Comparison of ENCODE assay signal across 26 cellular contexts in genomic region chr15:40465939-40466338, GRCh38. TPM values are rescaled to one million over a fixed set of nuclear protein-coding genes. Genes with fewer than 3 reads are reported as not detected.
DNase-seq lines count a peak whose midpoint lies in the region; ATAC-seq, FAIRE-seq and TF ChIP-seq lines count a peak whose summit lies in the region.
"Had no signal": no experiment of that assay in that cellular context is flagged by ENCODE, and none has a peak within 500 bp of the region (broad histone marks: within the 10 kb centered on the region; RNA-seq: fewer than 3 reads in every experiment).

No MANE protein-coding gene starts in this region.

- no peak overlapping the region for H3K4me3 Mint-ChIP-seq in activated CD4-positive, alpha-beta T cell treated with anti-CD3 and anti-CD28 coated beads for 36 hours
- H3K4me3 Mint-ChIP-seq in stimulated activated memory B cell treated with anti-CD40 and anti-IgM and Interleukin-4, amounts not matched to agents 10 μg/mL and 1 μg/mL and 100 μg/mL, for 72 hours = no peak overlapping the region
- H3K4me3 Mint-ChIP-seq: CD8-positive, alpha-beta memory T cell had no signal

- H3K36me3 ChIP-seq in IMR-90 (ENCODE audit: control insufficient read depth, insufficient read depth, low read length) (peaks cover 43% of the 10 kb centered on the region), GM12878 (ENCODE audit: control insufficient read depth in 2 of 2, insufficient read depth in 2 of 2, low read length in 1 of 2) (peaks cover 14 to 15% of the 10 kb centered on the region in 2 experiments), lower lobe of right lung (peaks cover 60% of the 10 kb centered on the region), upper lobe of right lung (peaks cover 50% of the 10 kb centered on the region)

- peaks cover 6% of the 10 kb centered on the region for H3K4me1 ChIP-seq in IMR-90 (ENCODE audit: control insufficient read depth, insufficient read depth, low read length)
- peaks cover 24% of the 10 kb centered on the region for H3K4me1 ChIP-seq in GM12878 (ENCODE audit: control insufficient read depth, insufficient read depth, low read length)
- H3K4me1 ChIP-seq in lower lobe of right lung = peaks cover 19% of the 10 kb centered on the region
- H3K4me1 ChIP-seq in upper lobe of right lung = peaks cover 11% of the 10 kb centered on the region

- no peak overlapping the region for H2BK5ac ChIP-seq in IMR-90 (ENCODE audit: low read depth, low read length, poor library complexity, severe bottlenecking)

- ATAC-seq in IMR-90 (ENCODE audit: low read depth) (no peak), GM12878 (no peak), lower lobe of right lung (no peak), upper lobe of right lung (no peak)
- ATAC-seq in activated CD4-positive, alpha-beta T cell treated with anti-CD3 and anti-CD28 coated beads for 36 hours = no peak
- no peak for ATAC-seq in stimulated activated memory B cell treated with anti-CD40 and anti-IgM and Interleukin-4, amounts not matched to agents 10 μg/mL and 1 μg/mL and 100 μg/mL, for 72 hours
- ATAC-seq: Panc1 had no signal

- H4K5ac ChIP-seq in IMR-90 (ENCODE audit: low read depth, low read length) = no peak overlapping the region

- H3K4me2 ChIP-seq in IMR-90 (ENCODE audit: low read depth, low read length) (no peak overlapping the region), GM12878 (ENCODE audit: control insufficient read depth, insufficient read depth) (no peak overlapping the region)

- H3K4me3 ChIP-seq in IMR-90 (ENCODE audit: insufficient read depth, low read depth, low read length) (no peak overlapping the region), GM12878 (no peak overlapping the region), lower lobe of right lung (no peak overlapping the region), upper lobe of right lung (no peak overlapping the region)
- H3K4me3 ChIP-seq: MG63 had no signal

- no peak for TF ChIP-seq RAD21 in IMR-90 (IDR thresholded peaks at IDR 0.05; ENCODE audit: low read length)
- no peak for TF ChIP-seq RAD21 in GM12878 (IDR thresholded peaks at IDR 0.05; ENCODE audit: insufficient read depth, low read depth, low read length)

- no peak overlapping the region for H2AK5ac ChIP-seq in IMR-90 (ENCODE audit: low read depth, low read length)

- no peak overlapping the region for H3K27ac Mint-ChIP-seq in activated CD4-positive, alpha-beta T cell treated with anti-CD3 and anti-CD28 coated beads for 36 hours
- no peak overlapping the region for H3K27ac Mint-ChIP-seq in stimulated activated memory B cell treated with anti-CD40 and anti-IgM and Interleukin-4, amounts not matched to agents 10 μg/mL and 1 μg/mL and 100 μg/mL, for 72 hours

- H3K27ac ChIP-seq in IMR-90 (ENCODE audit: insufficient read depth, low read length) (no peak overlapping the region), GM12878 (ENCODE audit: control insufficient read depth, insufficient read depth) (peak overlapping the region; percentile 63; the same call in 1 of the 2 replicates), lower lobe of right lung (peak overlapping the region; percentile 28), upper lobe of right lung (no peak overlapping the region)

- H3K36me3 Mint-ChIP-seq in activated CD4-positive, alpha-beta T cell treated with anti-CD3 and anti-CD28 coated beads for 36 hours (ENCODE audit: low read depth) = peaks cover 9% of the 10 kb centered on the region
- peaks cover 22% of the 10 kb centered on the region for H3K36me3 Mint-ChIP-seq in stimulated activated memory B cell treated with anti-CD40 and anti-IgM and Interleukin-4, amounts not matched to agents 10 μg/mL and 1 μg/mL and 100 μg/mL, for 72 hours

- TF ChIP-seq CTCF in IMR-90 (conservative IDR thresholded peaks at IDR 0.05; ENCODE audit: low read depth, low read length) (no peak), GM12878 (IDR thresholded peaks at IDR 0.05 in 2 of 3, conservative IDR thresholded peaks at IDR 0.05 in 1 of 3; ENCODE audit: control insufficient read depth in 2 of 3, extremely low read depth in 1 of 3, insufficient read depth in 1 of 3, low read depth in 3 of 3, low read length in 3 of 3) (no peak), lower lobe of right lung (IDR thresholded peaks at IDR 0.05) (no peak), upper lobe of right lung (IDR thresholded peaks at IDR 0.05) (no peak)

- H3K23ac ChIP-seq in IMR-90 (ENCODE audit: low read depth, low read length) = no peak overlapping the region

- dilution Hi-C loops in IMR-90 (cut with HindIII; ENCODE audit: low sequenced_read_pairs, unreplicated experiment) = no loop called here

- no peaks in the 10 kb centered on the region for H3K27me3 Mint-ChIP-seq in activated CD4-positive, alpha-beta T cell treated with anti-CD3 and anti-CD28 coated beads for 36 hours
- H3K27me3 Mint-ChIP-seq in stimulated activated memory B cell treated with anti-CD40 and anti-IgM and Interleukin-4, amounts not matched to agents 10 μg/mL and 1 μg/mL and 100 μg/mL, for 72 hours = no peaks in the 10 kb centered on the region
- H3K27me3 Mint-ChIP-seq: CD8-positive, alpha-beta memory T cell had no signal

- no peaks in the 10 kb centered on the region for H3K9me3 Mint-ChIP-seq in activated CD4-positive, alpha-beta T cell treated with anti-CD3 and anti-CD28 coated beads for 36 hours (ENCODE audit: low read depth)
- no peaks in the 10 kb centered on the region for H3K9me3 Mint-ChIP-seq in stimulated activated memory B cell treated with anti-CD40 and anti-IgM and Interleukin-4, amounts not matched to agents 10 μg/mL and 1 μg/mL and 100 μg/mL, for 72 hours
- H3K9me3 Mint-ChIP-seq: CD8-positive, alpha-beta memory T cell had no signal

- H2AFZ ChIP-seq in IMR-90 (replicated peaks; ENCODE audit: low read length, poor library complexity) = peak overlapping the region; percentile 5
- no peak overlapping the region for H2AFZ ChIP-seq in GM12878 (ENCODE audit: control insufficient read depth, low read depth, low read length)

- no peak overlapping the region for H2BK120ac ChIP-seq in IMR-90 (ENCODE audit: low read depth, low read length)

- no peak overlapping the region for H3K4ac ChIP-seq in IMR-90 (ENCODE audit: low read depth, low read length)

- CTCF ChIA-PET in IMR-90 (lab: Yijun Ruan, JAX) = no interaction called here
- CTCF ChIA-PET in GM12878 (lab: Yijun Ruan, JAX) = interaction anchor here (0.6 to 0.8 kb wide), 4 partner anchors 8 to 415 kb away, joined by 3 to 4 read pairs (median 4); no protein-coding TSS in a partner anchor
- CTCF ChIA-PET in activated CD4-positive, alpha-beta T cell treated with anti-CD3 and anti-CD28 coated beads for 36 hours (lab: Charles Lee) = no interaction called here

- no peak overlapping the region for H3K18ac ChIP-seq in IMR-90 (ENCODE audit: low read depth, low read length)

- POLR2A ChIA-PET in IMR-90 (lab: Charles Lee; ENCODE audit: unreplicated experiment) (interaction anchor here (0.6 kb wide), 1 partner anchor 374 kb away, joined by 18 read pairs; no protein-coding TSS in a partner anchor), GM12878 (lab: Charles Lee) (interaction anchor here (1.0 kb wide), 1 partner anchor 9 kb away, joined by 3 read pairs; no protein-coding TSS in a partner anchor)
- POLR2A ChIA-PET in activated CD4-positive, alpha-beta T cell treated with anti-CD3 and anti-CD28 coated beads for 36 hours (lab: Charles Lee) = no interaction called here

- SMC1A ChIA-PET in GM12878 (lab: Charles Lee; ENCODE audit: uncharacterized antibody, unreplicated experiment) = no interaction called here

- H3K9me3 ChIP-seq in IMR-90 (ENCODE audit: control insufficient read depth, insufficient read depth, low read length) (no peaks in the 10 kb centered on the region), GM12878 (replicated peaks; ENCODE audit: control insufficient read depth, insufficient read depth, low read length) (no peaks in the 10 kb centered on the region), lower lobe of right lung (no peaks in the 10 kb centered on the region), upper lobe of right lung (no peaks in the 10 kb centered on the region)
- H3K9me3 ChIP-seq: MG63 had no signal

- no peak overlapping the region for H3K14ac ChIP-seq in IMR-90 (replicated peaks; ENCODE audit: low read depth, low read length)

- H2AK9ac ChIP-seq in IMR-90 (replicated peaks; ENCODE audit: low read depth, low read length, poor library complexity) = no peak overlapping the region

- in situ Hi-C loops in IMR-90 (cut with MboI; ENCODE audit: low sequenced_read_pairs) = no loop called here
- in situ Hi-C loops in GM12878 (cut with MboI) = no loop called here

- no TSS peak for BruUV-seq in IMR-90 (replicated peaks; lab: Mats Ljungman, UMichigan)
- BruUV-seq in GM12878 (replicated peaks; lab: Mats Ljungman, UMichigan) = no TSS peak

- FAIRE-seq in GM12878 (lab: Jason Lieb, UNC) = no peak
- FAIRE-seq: GM12891, H1, HTR-8/SVneo had no signal

- H3K56ac ChIP-seq in IMR-90 (ENCODE audit: extremely low read depth, insufficient read depth, low read length) = no peak overlapping the region

- no peak for TF ChIP-seq EP300 in GM12878 (IDR thresholded peaks at IDR 0.05; ENCODE audit: borderline replicate concordance in 1 of 2, control insufficient read depth in 1 of 2, low read depth in 2 of 2, low read length in 2 of 2)

- TF ChIP-seq POLR2A in IMR-90 (IDR thresholded peaks at IDR 0.05; ENCODE audit: low read depth, low read length) = no peak
- TF ChIP-seq POLR2A in GM12878 (IDR thresholded peaks at IDR 0.05; ENCODE audit: low read depth, low read length) = no peak

- DNase-seq in IMR-90 (no peak), GM12878 (ENCODE audit: low read depth, low spot score) (no peak), lower lobe of right lung (no peak), upper lobe of right lung (peak; percentile 56), NCI-H446 treated with DMSO at 0.1 percent for 48 hours (lab: John Stamatoyannopoulos, UW) (no peak)
- no peak for DNase-seq in activated CD4-positive, alpha-beta T cell treated with anti-CD3 and anti-CD28 coated beads for 36 hours
- DNase-seq: C1 segment of cervical spinal cord, DMS 273 treated with DMSO at 0.1 percent for 48 hours, DMS79, EL, GDM1, HCEC 1CT, KG1, MG63, NCI-H1105 treated with DMSO at 0.1 percent for 48 hours, NCI-H146, NCI-H1930, NCI-H446, NCI-H526 treated with DMSO at 0.1 percent for 48 hours, SHP77 treated with DMSO at 0.1 percent for 48 hours had no signal

- H4K20me1 ChIP-seq in IMR-90 (ENCODE audit: insufficient read depth, low read length) = peaks cover 20% of the 10 kb centered on the region; the same call in 1 of the 2 replicates
- H4K20me1 ChIP-seq in GM12878 (ENCODE audit: control insufficient read depth, insufficient read depth) = no peaks in the 10 kb centered on the region; the same call in 1 of the 2 replicates

- peaks cover under 1 to 18% of the 10 kb centered on the region in 2 experiments; a peak in 1 of 4 replicates for H3K79me1 ChIP-seq in IMR-90 (ENCODE audit: low read depth in 1 of 2, low read length in 2 of 2)

- intact Hi-C loops in IMR-90 (cut with micrococcal nuclease) (no loop called here), GM12878 (cut with micrococcal nuclease; ENCODE audit: unreplicated experiment) (no loop called here), lower lobe of right lung (cut with DNase I) (no loop called here), upper lobe of right lung (cut with DNase I) (no loop called here)
- intact Hi-C loops in activated CD4-positive, alpha-beta T cell treated with anti-CD3 and anti-CD28 coated beads for 36 hours (cut with DNase I, micrococcal nuclease) = no loop called here

- H3K4me1 Mint-ChIP-seq in activated CD4-positive, alpha-beta T cell treated with anti-CD3 and anti-CD28 coated beads for 36 hours = peaks cover 18% of the 10 kb centered on the region
- H3K4me1 Mint-ChIP-seq in stimulated activated memory B cell treated with anti-CD40 and anti-IgM and Interleukin-4, amounts not matched to agents 10 μg/mL and 1 μg/mL and 100 μg/mL, for 72 hours = peaks cover 7% of the 10 kb centered on the region

- no peak overlapping the region for H4K8ac ChIP-seq in IMR-90 (ENCODE audit: low read depth in 2 of 2, low read length in 2 of 2)

- no peak overlapping the region for H2BK15ac ChIP-seq in IMR-90 (ENCODE audit: low read depth, low read length)

- no peak overlapping the region for H2BK20ac ChIP-seq in IMR-90 (ENCODE audit: low read depth, low read length)

- RAD21 ChIA-PET in GM12878 (lab: Charles Lee; ENCODE audit: unreplicated experiment) = no interaction called here

- peaks cover 6% of the 10 kb centered on the region for H3K9me1 ChIP-seq in IMR-90 (ENCODE audit: insufficient read depth, low read length)

- H4K91ac ChIP-seq in IMR-90 (ENCODE audit: insufficient read depth, low read depth, low read length) = no peak overlapping the region

- H3K79me2 ChIP-seq in GM12878 (ENCODE audit: control insufficient read depth, insufficient read depth, low read length) = no peaks in the 10 kb centered on the region

- no peak overlapping the region for H3K9ac ChIP-seq in IMR-90 (ENCODE audit: low read depth, low read length)
- H3K9ac ChIP-seq in GM12878 (ENCODE audit: control insufficient read depth, insufficient read depth, low read length) = no peak overlapping the region

- no CpG with 5 or more reads among the region's 10 CpGs for WGBS in IMR-90 (ENCODE audit: extremely low coverage in 2 of 2, insufficient read length in 1 of 2), 2 experiments
- 94% methylated on average over 10 of the region's 10 CpGs for WGBS in GM12878 (ENCODE audit: insufficient coverage, insufficient replicate concordance, low lambda C conversion rate, missing lambda C conversion rate)

- H3K27me3 ChIP-seq in IMR-90 (ENCODE audit: control insufficient read depth, insufficient read depth, low read length) (no peaks in the 10 kb centered on the region), GM12878 (replicated peaks in 1 of 2; ENCODE audit: control insufficient read depth in 2 of 2, insufficient read depth in 2 of 2, low read length in 1 of 2) (no peaks in the 10 kb centered on the region), lower lobe of right lung (ENCODE audit: low read depth) (no peaks in the 10 kb centered on the region), upper lobe of right lung (no peaks in the 10 kb centered on the region)
- H3K27me3 ChIP-seq: MG63 had no signal

RNA-seq across cellular contexts. Expression of gene CHST14, which starts 4.8 kb away (rescaled TPM):
- total RNA-seq in IMR-90 (2012; rRNA removed) (3.3 and 3.8 TPM in 2 replicates), GM12878 (2014; rRNA removed) (6.0 and 6.8 TPM in 2 replicates), GM12878 (2014; rRNA removed; fragmentation: Illumina TruSeq; extraction: Trizol) (2.5 and 3.0 TPM in 2 replicates), GM12878 (2021) (12.8 and 13.6 TPM in 2 replicates), lower lobe of right lung (15.9 TPM), upper lobe of right lung (14.1 TPM)
- polyA plus RNA-seq in IMR-90 (2012; rRNA removed) (19.5 and 20.6 TPM in 2 replicates), GM12878 (2011; rRNA removed) (2.3 and 4.0 TPM in 2 replicates), GM12878 (2014; fragmentation: Illumina TruSeq; extraction: Trizol) (6.5 TPM in 2 replicates), GM12878 (2014; fragmentation: Nextera tagmentation; extraction: Ambion mirVana) (1 to 10 TPM; 1.3 to 2.8 TPM), GM12878 (2014; rRNA removed) (5.9 and 6.3 TPM in 2 replicates), GM12878 (2016; fragmentation: Nextera tagmentation; extraction: Ambion mirVana) (1 to 10 TPM; 7.5 to 9.1 TPM)
- 14.8 and 30.7 TPM in 2 replicates for polyA plus RNA-seq in IMR-90 (2012; cell fraction: cytosol; rRNA removed)
- 7.1 and 9.7 TPM in 2 replicates for polyA plus RNA-seq in IMR-90 (2012; cell fraction: nucleus; rRNA removed; ENCODE audit: low replicate concordance)
- total RNA-seq in GM12878 (2013; cell fraction: nucleolus; rRNA removed) = 4.1 and 5.4 TPM in 2 replicates
- 5.2 TPM for polyA plus RNA-seq in GM12878 (2011; ENCODE audit: low read depth)
- polyA plus RNA-seq in GM12878 (2011; cell fraction: cytosol; rRNA removed) = 5.8 and 6.2 TPM in 2 replicates
- polyA plus RNA-seq in GM12878 (2011; cell fraction: nucleus; rRNA removed) = 4.2 and 5.8 TPM in 2 replicates
- 8.3 and 9.3 TPM in 2 replicates for polyA plus RNA-seq in GM12878 (2012)
- polyA minus RNA-seq in GM12878 (2011; rRNA and poly(A)+ RNA removed) = 4.5 and 5.2 TPM in 2 replicates
- polyA minus RNA-seq in GM12878 (2011; cell fraction: cytosol; rRNA and poly(A)+ RNA removed) = 3.4 and 4.7 TPM in 2 replicates
- 3.5 and 4.9 TPM in 2 replicates for polyA minus RNA-seq in GM12878 (2011; cell fraction: nucleus; rRNA and poly(A)+ RNA removed)
- 1 to 10 TPM; 5.4 to 6.2 TPM for total RNA-seq in activated CD4-positive, alpha-beta T cell treated with anti-CD3 and anti-CD28 coated beads for 36 hours

RNA-seq across cellular contexts. Expression of gene BAHD1, which starts 25.2 kb away (rescaled TPM):
- 3.0 and 3.6 TPM in 2 replicates for total RNA-seq in IMR-90 (2012; rRNA removed)
- 8.1 and 8.7 TPM in 2 replicates for polyA plus RNA-seq in IMR-90 (2012; rRNA removed)
- polyA plus RNA-seq in IMR-90 (2012; cell fraction: cytosol; rRNA removed) = 6.7 and 8.5 TPM in 2 replicates
- polyA plus RNA-seq in IMR-90 (2012; cell fraction: nucleus; rRNA removed; ENCODE audit: low replicate concordance) = 16.1 and 18.7 TPM in 2 replicates
- total RNA-seq in GM12878 (2013; cell fraction: nucleolus; rRNA removed) = 23.1 and 25.6 TPM in 2 replicates
- 9.0 and 11.7 TPM in 2 replicates for total RNA-seq in GM12878 (2014; rRNA removed)
- 5.1 and 6.0 TPM in 2 replicates for total RNA-seq in GM12878 (2014; rRNA removed; fragmentation: Illumina TruSeq; extraction: Trizol)
- total RNA-seq in GM12878 (2021) = 21.7 and 21.8 TPM in 2 replicates
- 7.0 TPM for polyA plus RNA-seq in GM12878 (2011; ENCODE audit: low read depth)
- 4.5 and 5.6 TPM in 2 replicates for polyA plus RNA-seq in GM12878 (2011; rRNA removed)
- 6.5 and 7.4 TPM in 2 replicates for polyA plus RNA-seq in GM12878 (2011; cell fraction: cytosol; rRNA removed)
- 16.6 and 21.8 TPM in 2 replicates for polyA plus RNA-seq in GM12878 (2011; cell fraction: nucleus; rRNA removed)
- polyA plus RNA-seq in GM12878 (2012) = 13.0 and 15.3 TPM in 2 replicates
- 5.3 and 9.6 TPM in 2 replicates for polyA plus RNA-seq in GM12878 (2014; fragmentation: Illumina TruSeq; extraction: Trizol)
- under 1 TPM; 0.21 to 0.88 TPM for polyA plus RNA-seq in GM12878 (2014; fragmentation: Nextera tagmentation; extraction: Ambion mirVana)
- 11.3 and 13.5 TPM in 2 replicates for polyA plus RNA-seq in GM12878 (2014; rRNA removed)
- polyA plus RNA-seq in GM12878 (2016; fragmentation: Nextera tagmentation; extraction: Ambion mirVana) = 1 to 10 TPM; 1.9 to 2.2 TPM
- 5.5 and 9.1 TPM in 2 replicates for polyA minus RNA-seq in GM12878 (2011; rRNA and poly(A)+ RNA removed)
- polyA minus RNA-seq in GM12878 (2011; cell fraction: cytosol; rRNA and poly(A)+ RNA removed) = 4.4 and 5.9 TPM in 2 replicates
- 4.8 and 8.2 TPM in 2 replicates for polyA minus RNA-seq in GM12878 (2011; cell fraction: nucleus; rRNA and poly(A)+ RNA removed)
- 23.9 TPM for total RNA-seq in lower lobe of right lung
- 29.8 TPM for total RNA-seq in upper lobe of right lung
- total RNA-seq in activated CD4-positive, alpha-beta T cell treated with anti-CD3 and anti-CD28 coated beads for 36 hours = 10 to 100 TPM; 15.3 to 16.7 TPM

Comparison
In these comparisons a context has a peak if more than half of its experiments do, and no peak if none do; other contexts are left out.
1. H3K27ac ChIP-seq: peak in GM12878 (single experiment) and lower lobe of right lung (single experiment); none in IMR-90 (single experiment) and upper lobe of right lung (single experiment).